ENCODE assay signal across 18 cellular contexts in genomic region chr11:120285256-120285655, GRCh38. TPM values are rescaled to one million over a fixed set of nuclear protein-coding genes. Genes with fewer than 3 reads are reported as not detected.
"Had no signal": no experiment of that assay in that cellular context is flagged by ENCODE, and none has a peak within 500 bp of the region (broad histone marks: within the 10 kb centered on the region; RNA-seq: fewer than 3 reads in every experiment).

No MANE protein-coding gene starts in this region.

- H3K27ac Mint-ChIP-seq: endodermal cell; naive thymus-derived CD8-positive, alpha-beta T cell; type B pancreatic cell had no signal

- H3K27me3 ChIP-seq: ovary had no signal

- H3K9me3 Mint-ChIP-seq: endodermal cell; naive thymus-derived CD8-positive, alpha-beta T cell; neural crest cell; type B pancreatic cell had no signal

- H3K4me3 ChIP-seq: coronary artery, heart right ventricle, ovary had no signal

- H3K9me3 ChIP-seq: heart right ventricle, ovary had no signal

- H3K27ac ChIP-seq: coronary artery, heart right ventricle, ovary had no signal

- ATAC-seq: heart right ventricle; left lobe of liver; naive thymus-derived CD8-positive, alpha-beta T cell; right cardiac atrium had no signal

- H3K36me3 ChIP-seq: heart right ventricle, ovary had no signal

- H3K4me3 Mint-ChIP-seq: endodermal cell; naive thymus-derived CD8-positive, alpha-beta T cell; neural crest cell; type B pancreatic cell had no signal

- DNase-seq: effector CD4-positive, alpha-beta T cell; endodermal cell; erythroblast; heart right ventricle; hypothalamus; islet precursor cell; mammary epithelial cell; naive thymus-derived CD8-positive, alpha-beta T cell; ovary; right cardiac atrium; small intestine; stimulated activated CD4-positive, alpha-beta T cell treated with anti-CD3 and anti-CD28 coated beads, Interleukin-12 subunit alpha, Interleukin-12 subunit beta, amount 100 ng/mL, for 4 hours; stimulated activated naive CD4-positive, alpha-beta T cell had no signal

- H3K4me1 Mint-ChIP-seq: naive thymus-derived CD8-positive, alpha-beta T cell had no signal

RNA-seq across cellular contexts. Expression of gene TLCD5, which starts 39.8 kb away (rescaled TPM):
- polyA plus RNA-seq: naive thymus-derived CD8-positive, alpha-beta T cell had no signal

RNA-seq across cellular contexts. Expression of gene POU2F3, which starts 45.3 kb away (rescaled TPM):
- polyA plus RNA-seq: fibroblast of lung had no signal
